In genomic region chr12:47743311-47743860, GRCh38 we compare ENCODE assay signal across 14 cellular contexts. TPM values are rescaled to one million over a fixed set of nuclear protein-coding genes. Genes with fewer than 3 reads are reported as not detected.
DNase-seq lines count a peak whose midpoint lies in the region; ATAC-seq and TF ChIP-seq lines count a peak whose summit lies in the region.
"Had no signal": no experiment of that assay in that cellular context is flagged by ENCODE, and none has a peak within 500 bp of the region (broad histone marks: within the 10 kb centered on the region; RNA-seq: fewer than 3 reads in every experiment).

No MANE protein-coding gene starts in this region.

- no peak for ATAC-seq in IMR-90 (ENCODE audit: low read depth)

- no peak overlapping the region for H3K4ac ChIP-seq in IMR-90 (ENCODE audit: low read depth, low read length)

- no peak overlapping the region for H3K56ac ChIP-seq in IMR-90 (ENCODE audit: extremely low read depth, insufficient read depth, low read length)

- no peak overlapping the region for H3K4me3 ChIP-seq in BLaER1 treated with 17β-estradiol and CSF1 and Interleukin-3, amounts not matched to agents 10 nM and 100 nM
- H3K4me3 ChIP-seq in IMR-90 (ENCODE audit: insufficient read depth, low read depth, low read length) (no peak overlapping the region), dorsolateral prefrontal cortex (no peak overlapping the region), parathyroid adenoma (ENCODE audit: low read depth, low read length) (no peak overlapping the region), transverse colon (no peak overlapping the region)
- H3K4me3 ChIP-seq: GM23248 had no signal

- no peak overlapping the region for H3K27ac ChIP-seq in BLaER1 treated with 17β-estradiol and CSF1 and Interleukin-3, amounts not matched to agents 10 nM and 100 nM
- no peak overlapping the region for H3K27ac ChIP-seq in IMR-90 (ENCODE audit: insufficient read depth, low read length)
- peak overlapping the region in 54 of 59 donors; percentile 10 to 98 (median 94) for H3K27ac ChIP-seq in dorsolateral prefrontal cortex
- peak overlapping the region; percentile 99 for H3K27ac ChIP-seq in parathyroid adenoma
- no peak overlapping the region for H3K27ac ChIP-seq in transverse colon
- H3K27ac ChIP-seq: GM23248 had no signal

- WGBS in IMR-90 (ENCODE audit: extremely low coverage in 2 of 2, insufficient read length in 1 of 2), 2 experiments: no CpG with 5 or more reads among the region's 9 CpGs
- 69 to 86% methylated on average over 7 of the region's 9 CpGs for WGBS in transverse colon (ENCODE audit: low coverage in 1 of 2), 2 donors

- H3K9ac ChIP-seq in BLaER1 treated with 17β-estradiol and CSF1 and Interleukin-3, amounts not matched to agents 10 nM and 100 nM: peak overlapping the region in 1 of 11 experiments; percentile 18; a peak in 1 of 22 replicates
- H3K9ac ChIP-seq in IMR-90 (ENCODE audit: low read depth, low read length): no peak overlapping the region
- H3K9ac ChIP-seq in parathyroid adenoma: no peak overlapping the region
- H3K9ac ChIP-seq: GM23248 had no signal

- H4K8ac ChIP-seq in IMR-90 (ENCODE audit: low read depth in 2 of 2, low read length in 2 of 2): no peak overlapping the region

- TF ChIP-seq EP300 in transverse colon (IDR thresholded peaks at IDR 0.05; ENCODE audit: low read depth): no peak

- H3K4me1 ChIP-seq in BLaER1 treated with 17β-estradiol and CSF1 and Interleukin-3, amounts not matched to agents 10 nM and 100 nM: peaks cover 40 to 97% (median 77%) of the 10 kb centered on the region in 10 experiments
- peaks cover 2% of the 10 kb centered on the region; the same call in 1 of the 2 replicates for H3K4me1 ChIP-seq in IMR-90 (ENCODE audit: control insufficient read depth, insufficient read depth, low read length)
- peaks cover 38% of the 10 kb centered on the region for H3K4me1 ChIP-seq in parathyroid adenoma
- peaks cover 0 to 24% (median 12%) of the 10 kb centered on the region in 4 donors for H3K4me1 ChIP-seq in transverse colon

- no peak for TF ChIP-seq POLR2A in IMR-90 (IDR thresholded peaks at IDR 0.05; ENCODE audit: low read depth, low read length)
- no peak for TF ChIP-seq POLR2A in transverse colon (IDR thresholded peaks at IDR 0.05)

- POLR2A ChIA-PET in IMR-90 (lab: Charles Lee; ENCODE audit: unreplicated experiment): no interaction called here

- H2BK120ac ChIP-seq in IMR-90 (ENCODE audit: low read depth, low read length): no peak overlapping the region

- H3K23ac ChIP-seq in IMR-90 (ENCODE audit: low read depth, low read length): no peak overlapping the region

- TF ChIP-seq CTCF in IMR-90 (conservative IDR thresholded peaks at IDR 0.05; ENCODE audit: low read depth, low read length) (no peak), dorsolateral prefrontal cortex (IDR thresholded peaks at IDR 0.05 in 54 of 56, conservative IDR thresholded peaks at IDR 0.05 in 2 of 56; ENCODE audit: low read depth in 1 of 56, partially characterized antibody in 56 of 56) (no peak), parathyroid adenoma (IDR thresholded peaks at IDR 0.05) (no peak), transverse colon (IDR thresholded peaks at IDR 0.05) (no peak)

- peaks cover 0 to 37% (median 10%) of the 10 kb centered on the region in 11 experiments; a peak in 10 of 22 replicates for H4K20me1 ChIP-seq in BLaER1 treated with 17β-estradiol and CSF1 and Interleukin-3, amounts not matched to agents 10 nM and 100 nM
- no peaks in the 10 kb centered on the region for H4K20me1 ChIP-seq in IMR-90 (ENCODE audit: insufficient read depth, low read length)

- no peak overlapping the region for H2BK5ac ChIP-seq in IMR-90 (ENCODE audit: low read depth, low read length, poor library complexity, severe bottlenecking)

- no peak for TF ChIP-seq RAD21 in IMR-90 (IDR thresholded peaks at IDR 0.05; ENCODE audit: low read length)

- H4K91ac ChIP-seq in IMR-90 (ENCODE audit: insufficient read depth, low read depth, low read length): no peak overlapping the region

- H3K79me2 ChIP-seq in parathyroid adenoma: peaks cover 6% of the 10 kb centered on the region

- no peaks in the 10 kb centered on the region for H3K9me1 ChIP-seq in IMR-90 (ENCODE audit: insufficient read depth, low read length)

- intact Hi-C loops in IMR-90 (cut with micrococcal nuclease) (no loop called here), dorsolateral prefrontal cortex (cut with DNase I) (no loop called here), transverse colon (cut with DNase I; ENCODE audit: low total_unique reads) (no loop called here)

- no peak overlapping the region for H2BK15ac ChIP-seq in IMR-90 (ENCODE audit: low read depth, low read length)

- H3K18ac ChIP-seq in IMR-90 (ENCODE audit: low read depth, low read length): no peak overlapping the region

- in situ Hi-C loops in IMR-90 (cut with MboI; ENCODE audit: low sequenced_read_pairs) (loop anchor here (10.0 kb wide), 1 partner anchor 91 kb away; no protein-coding TSS in a partner anchor), transverse colon (cut with MboI; ENCODE audit: low pct_ligation_motif_present in 1 of 4, low pct_unique_long_range_greater_than_20kb in 1 of 4, low sequenced_read_pairs in 3 of 4) (loop anchor here in 2 of 4 donors (25.0 kb wide), 2 partner anchors 94 to 219 kb away; partner anchors contain the start of gene TMEM106C (in 1 of the 2))

- DNase-seq in IMR-90 (no peak), dorsolateral prefrontal cortex (no peak), NCI-H2081 (lab: John Stamatoyannopoulos, UW) (no peak), transverse colon (no peak), occipital lobe (lab: John Stamatoyannopoulos, UW) (no peak)
- DNase-seq: AML-193, GF-D8, GM23248, KG1 had no signal

- no peak overlapping the region for H2BK20ac ChIP-seq in IMR-90 (ENCODE audit: low read depth, low read length)

- no peak overlapping the region for H4K5ac ChIP-seq in IMR-90 (ENCODE audit: low read depth, low read length)

- H3K36me3 ChIP-seq in BLaER1 treated with 17β-estradiol and CSF1 and Interleukin-3, amounts not matched to agents 10 nM and 100 nM: no peaks in the 10 kb centered on the region
- H3K36me3 ChIP-seq in IMR-90 (ENCODE audit: control insufficient read depth, insufficient read depth, low read length) (no peaks in the 10 kb centered on the region), parathyroid adenoma (ENCODE audit: control insufficient read depth, insufficient read depth, low read length) (no peaks in the 10 kb centered on the region), transverse colon (no peaks in the 10 kb centered on the region)

- dilution Hi-C loops in IMR-90 (cut with HindIII; ENCODE audit: low sequenced_read_pairs, unreplicated experiment): no loop called here

- H3K14ac ChIP-seq in IMR-90 (replicated peaks; ENCODE audit: low read depth, low read length): no peak overlapping the region

- 0 out of 2 replicates have a peak overlapping the region, but pooled peaks have one; percentile 17 for H2AK5ac ChIP-seq in IMR-90 (ENCODE audit: low read depth, low read length)

- H3K27me3 ChIP-seq in BLaER1 treated with 17β-estradiol and CSF1 and Interleukin-3, amounts not matched to agents 10 nM and 100 nM: 0 out of 22 replicates have a peak, but pooled peaks cover 0 to 3% (median 0%) of the 10 kb centered on the region in 11 experiments
- H3K27me3 ChIP-seq in IMR-90 (ENCODE audit: control insufficient read depth, insufficient read depth, low read length): peaks cover 28% of the 10 kb centered on the region
- no peaks in the 10 kb centered on the region for H3K27me3 ChIP-seq in dorsolateral prefrontal cortex
- H3K27me3 ChIP-seq in parathyroid adenoma (ENCODE audit: control insufficient read depth, insufficient read depth, low read length): no peaks in the 10 kb centered on the region
- H3K27me3 ChIP-seq in transverse colon: no peaks in the 10 kb centered on the region

- peak overlapping the region; percentile 13 to 57 (median 43); a peak in 19 of 22 replicates for H3K4me2 ChIP-seq in BLaER1 treated with 17β-estradiol and CSF1 and Interleukin-3, amounts not matched to agents 10 nM and 100 nM
- H3K4me2 ChIP-seq in IMR-90 (ENCODE audit: low read depth, low read length) (no peak overlapping the region), parathyroid adenoma (ENCODE audit: low read length) (no peak overlapping the region)

- no peaks in the 10 kb centered on the region for H3K79me1 ChIP-seq in IMR-90 (ENCODE audit: low read depth in 1 of 2, low read length in 2 of 2)

- no peaks in the 10 kb centered on the region for H3K9me3 ChIP-seq in BLaER1 treated with 17β-estradiol and CSF1 and Interleukin-3, amounts not matched to agents 10 nM and 100 nM (replicated peaks in 1 of 11)
- no peaks in the 10 kb centered on the region for H3K9me3 ChIP-seq in IMR-90 (ENCODE audit: control insufficient read depth, insufficient read depth, low read length)
- no peaks in the 10 kb centered on the region for H3K9me3 ChIP-seq in parathyroid adenoma (ENCODE audit: control insufficient read depth, low read length)
- no peaks in the 10 kb centered on the region for H3K9me3 ChIP-seq in transverse colon

- H2AK9ac ChIP-seq in IMR-90 (replicated peaks; ENCODE audit: low read depth, low read length, poor library complexity): no peak overlapping the region

- CTCF ChIA-PET in IMR-90 (lab: Yijun Ruan, JAX): interaction anchor here (0.6 to 2.4 kb wide), 6 partner anchors 11 to 341 kb away, joined by 3 to 19 read pairs (median 8); partner anchors contain the start of gene RAPGEF3

- H2AFZ ChIP-seq in IMR-90 (replicated peaks; ENCODE audit: low read length, poor library complexity) (peak overlapping the region; percentile 18), parathyroid adenoma (no peak overlapping the region)
- H2AFZ ChIP-seq: GM23248 had no signal

- BruUV-seq in IMR-90 (replicated peaks; lab: Mats Ljungman, UMichigan): no TSS peak

RNA-seq across cellular contexts. Expression of gene RAPGEF3, which starts 15.3 kb away (rescaled TPM):
- total RNA-seq in IMR-90 (2012; rRNA removed): 0.83 and 1.3 TPM in 2 replicates
- polyA plus RNA-seq in IMR-90 (2012; rRNA removed): 2.0 and 2.9 TPM in 2 replicates
- polyA plus RNA-seq in IMR-90 (2012; cell fraction: cytosol; rRNA removed): 1.7 TPM in 2 replicates
- 11.2 and 11.8 TPM in 2 replicates for polyA plus RNA-seq in IMR-90 (2012; cell fraction: nucleus; rRNA removed; ENCODE audit: low replicate concordance)
- 100 to 1,000 TPM in 51 of 120 experiments, 10 to 100 TPM in 69; 33.3 to 206 (median 93.7) TPM for total RNA-seq in dorsolateral prefrontal cortex
- total RNA-seq in transverse colon: 10 to 100 TPM in 2 of 4 donors, 1 to 10 TPM in 2; 8.1 to 51.7 (median 24.6) TPM
- total RNA-seq in occipital lobe: 9.0 TPM

RNA-seq across cellular contexts. Expression of gene ENDOU, which starts 18.1 kb away (rescaled TPM):
- total RNA-seq in IMR-90 (2012; rRNA removed) (under 0.01 TPM in 2 replicates), dorsolateral prefrontal cortex (1 to 10 TPM in 111 of 120 experiments, under 1 TPM in 9; 0.65 to 4.5 (median 2.0) TPM), transverse colon (under 1 TPM in 1 of 4 donors, not detected in 3; 0.32 TPM), occipital lobe (not detected)
- 0.07 and 0.09 TPM in 2 replicates for polyA plus RNA-seq in IMR-90 (2012; rRNA removed)
- polyA plus RNA-seq in IMR-90 (2012; cell fraction: cytosol; rRNA removed): 0.03 TPM in 1 of 2 replicates, not detected in the other
- polyA plus RNA-seq in IMR-90 (2012; cell fraction: nucleus; rRNA removed; ENCODE audit: low replicate concordance): 0.11 and 0.15 TPM in 2 replicates
- total RNA-seq: CD4-positive, alpha-beta memory T cell; M059J; SK-MEL-5 had no signal
- polyA plus RNA-seq: CD4-positive, alpha-beta memory T cell; GM23248 had no signal

RNA-seq across cellular contexts. Expression of gene SLC48A1, which starts 29.7 kb away (rescaled TPM):
- total RNA-seq in IMR-90 (2012; rRNA removed) (4.4 and 4.8 TPM in 2 replicates), dorsolateral prefrontal cortex (100 to 1,000 TPM in 84 of 120 experiments, 10 to 100 TPM in 36; 71.9 to 264 (median 114) TPM), transverse colon (10 to 100 TPM; 19.9 to 76.7 (median 23.1) TPM), occipital lobe (11.1 TPM)
- polyA plus RNA-seq in IMR-90 (2012; rRNA removed): 5.9 and 6.0 TPM in 2 replicates
- polyA plus RNA-seq in IMR-90 (2012; cell fraction: cytosol; rRNA removed): 4.1 and 10.3 TPM in 2 replicates
- 10.0 and 10.3 TPM in 2 replicates for polyA plus RNA-seq in IMR-90 (2012; cell fraction: nucleus; rRNA removed; ENCODE audit: low replicate concordance)

RNA-seq across cellular contexts. Expression of gene RPAP3, which starts 37.6 kb away (rescaled TPM):
- total RNA-seq in IMR-90 (2012; rRNA removed) (10.6 and 20.0 TPM in 2 replicates), dorsolateral prefrontal cortex (10 to 100 TPM; 18.5 to 41.3 (median 28.2) TPM), transverse colon (10 to 100 TPM in 1 of 4 donors, 1 to 10 TPM in 3; 8.1 to 16.0 (median 9.3) TPM), occipital lobe (24.3 TPM)
- 10.3 and 13.4 TPM in 2 replicates for polyA plus RNA-seq in IMR-90 (2012; rRNA removed)
- polyA plus RNA-seq in IMR-90 (2012; cell fraction: cytosol; rRNA removed): 0.77 and 1.2 TPM in 2 replicates
- 0.29 and 5.5 TPM in 2 replicates for polyA plus RNA-seq in IMR-90 (2012; cell fraction: nucleus; rRNA removed; ENCODE audit: low replicate concordance)

Comparison
In these comparisons a context has a peak if more than half of its experiments do, and no peak if none do; other contexts are left out.
1. H3K27ac ChIP-seq: peak in dorsolateral prefrontal cortex (54 of 59) and parathyroid adenoma (single experiment); none in BLaER1 treated with 17β-estradiol and CSF1 and Interleukin-3, amounts not matched to agents 10 nM and 100 nM (0 of 11), IMR-90 (single experiment) and transverse colon (0 of 4).
2. H3K4me2 ChIP-seq: peak in BLaER1 treated with 17β-estradiol and CSF1 and Interleukin-3, amounts not matched to agents 10 nM and 100 nM (11 of 11); none in IMR-90 (single experiment) and parathyroid adenoma (single experiment).